Comparison of ENCODE assay signal across 28 cellular contexts in genomic region chr4:162510115-162510514, GRCh38.
"Had no signal": no experiment of that assay in that cellular context is flagged by ENCODE, and none has a peak within 500 bp of the region (broad histone marks: within the 10 kb centered on the region; RNA-seq: fewer than 3 reads in every experiment).

No MANE protein-coding gene starts in this region.

- H3K4me1 ChIP-seq: gastrocnemius medialis, lower lobe of right lung, psoas muscle, sigmoid colon, spleen, vagina had no signal

- H3K79me2 ChIP-seq: hepatocyte had no signal

- ATAC-seq: esophagus mucosa; gastrocnemius medialis; left colon; left ventricle myocardium superior; lower lobe of right lung; natural killer cell; psoas muscle; right cardiac atrium; stimulated activated naive B cell treated with anti-CD40 and anti-IgM and Interleukin-4, amounts not matched to agents 10 μg/mL and 1 μg/mL and 100 μg/mL, for 72 hours had no signal

- H2AFZ ChIP-seq: hepatocyte had no signal

- H3K9me3 ChIP-seq: gastrocnemius medialis, lower lobe of right lung, ovary, psoas muscle, sigmoid colon, spleen, vagina had no signal

- DNase-seq: cerebellar nuclear complex; dorsolateral prefrontal cortex; effector CD4-positive, alpha-beta T cell; foreskin fibroblast; gastrocnemius medialis; head of caudate nucleus; immature natural killer cell; islet precursor cell; kidney glomerular epithelial cell; left colon; left ventricle myocardium superior; lower lobe of right lung; natural killer cell; occipital lobe; ovary; posterior cingulate gyrus; psoas muscle; right cardiac atrium; sigmoid colon; spleen; stimulated activated CD4-positive, alpha-beta T cell treated with anti-CD3 and anti-CD28 coated beads, Interleukin-4, amount 100 ng/mL, for 4 hours; stimulated activated naive B cell treated with anti-CD40 and anti-IgM and Interleukin-4, amounts not matched to agents 10 μg/mL and 1 μg/mL and 100 μg/mL, for 72 hours; trophoblast cell had no signal

- H3K4me2 ChIP-seq: hepatocyte had no signal

- H3K27ac ChIP-seq: epithelial cell of prostate, gastrocnemius medialis, hepatocyte, lower lobe of right lung, ovary, psoas muscle, sigmoid colon, spleen, vagina had no signal

- H3K36me3 ChIP-seq: gastrocnemius medialis, lower lobe of right lung, ovary, sigmoid colon, spleen, vagina had no signal

- H3K27me3 ChIP-seq: dorsolateral prefrontal cortex, gastrocnemius medialis, hepatocyte, ovary, sigmoid colon, spleen, vagina had no signal

- H3K4me3 ChIP-seq: dorsolateral prefrontal cortex, gastrocnemius medialis, hepatocyte, lower lobe of right lung, ovary, psoas muscle, sigmoid colon, spleen, vagina had no signal

- FAIRE-seq: colon had no signal
